Comparison of ENCODE assay signal across 9 cellular contexts in genomic region chr16:66606000-66606751, GRCh38. TPM values are rescaled to one million over a fixed set of nuclear protein-coding genes. Genes with fewer than 3 reads are reported as not detected.
DNase-seq lines count a peak whose midpoint lies in the region; ATAC-seq and TF ChIP-seq lines count a peak whose summit lies in the region.
"Had no signal": no experiment of that assay in that cellular context is flagged by ENCODE, and none has a peak within 500 bp of the region (broad histone marks: within the 10 kb centered on the region; RNA-seq: fewer than 3 reads in every experiment).

No MANE protein-coding gene starts in this region.

- H3K27me3 ChIP-seq in right cardiac atrium (ENCODE audit: control insufficient read depth, insufficient read depth): no peaks in the 10 kb centered on the region
- H3K27me3 ChIP-seq in thoracic aorta (replicated peaks; ENCODE audit: insufficient read depth): no peaks in the 10 kb centered on the region
- H3K27me3 ChIP-seq in aorta (ENCODE audit: control insufficient read depth in 1 of 2, insufficient read depth in 2 of 2, low read length in 1 of 2): no peaks in the 10 kb centered on the region

- no peaks in the 10 kb centered on the region for H3K4me1 ChIP-seq in right cardiac atrium (ENCODE audit: control insufficient read depth, insufficient read depth, low read length)
- peaks cover 9 to 25% of the 10 kb centered on the region in 2 donors for H3K4me1 ChIP-seq in thoracic aorta (ENCODE audit: control insufficient read depth in 1 of 2, low read depth in 2 of 2)
- no peaks in the 10 kb centered on the region for H3K4me1 ChIP-seq in aorta (ENCODE audit: control insufficient read depth in 1 of 2, insufficient read depth in 2 of 2, low read length in 2 of 2)

- H3K36me3 ChIP-seq in thoracic aorta: peaks cover 12% of the 10 kb centered on the region
- H3K36me3 ChIP-seq in aorta (ENCODE audit: control insufficient read depth in 1 of 2, insufficient read depth in 2 of 2, low read length in 1 of 2): no peaks in the 10 kb centered on the region

- H3K4me3 Mint-ChIP-seq in activated CD8-positive, alpha-beta memory T cell treated with anti-CD3 and anti-CD28 coated beads, Interleukin-2, amount 10 ng/mL, durations not matched to agents 7 days and 5 days: peak overlapping the region; percentile 77
- H3K4me3 Mint-ChIP-seq in T-cell: peak overlapping the region; percentile 74 to 83 (median 75)

- peaks cover 30% of the 10 kb centered on the region for H3K36me3 Mint-ChIP-seq in activated CD8-positive, alpha-beta memory T cell treated with anti-CD3 and anti-CD28 coated beads, Interleukin-2, amount 10 ng/mL, durations not matched to agents 7 days and 5 days
- peaks cover 12% of the 10 kb centered on the region for H3K36me3 Mint-ChIP-seq in T-cell

- peaks cover 2% of the 10 kb centered on the region for H3K9me3 Mint-ChIP-seq in activated CD8-positive, alpha-beta memory T cell treated with anti-CD3 and anti-CD28 coated beads, Interleukin-2, amount 10 ng/mL, durations not matched to agents 7 days and 5 days (ENCODE audit: low read depth)
- H3K9me3 Mint-ChIP-seq in T-cell: no peaks in the 10 kb centered on the region

- ATAC-seq in activated CD8-positive, alpha-beta memory T cell treated with anti-CD3 and anti-CD28 coated beads, Interleukin-2, amount 10 ng/mL, durations not matched to agents 7 days and 5 days: no peak
- ATAC-seq in HG02678 (IDR thresholded peaks at IDR 0.05; ENCODE audit: unreplicated experiment) (peak; percentile 59), T-cell (replicated peaks in 1 of 4) (no peak), right cardiac atrium (peak in 1 of 2 donors; percentile 0), thoracic aorta (ENCODE audit: insufficient number of reproducible peaks, low FRiP score, low read depth) (no peak), aorta (ENCODE audit: low FRiP score) (no peak)

- H3K9me3 ChIP-seq in right cardiac atrium (ENCODE audit: control insufficient read depth, low read length) (no peaks in the 10 kb centered on the region), thoracic aorta (no peaks in the 10 kb centered on the region), aorta (ENCODE audit: control insufficient read depth, low read length) (no peaks in the 10 kb centered on the region)

- peak overlapping the region; percentile 81 for H3K27ac Mint-ChIP-seq in activated CD8-positive, alpha-beta memory T cell treated with anti-CD3 and anti-CD28 coated beads, Interleukin-2, amount 10 ng/mL, durations not matched to agents 7 days and 5 days
- peak overlapping the region; percentile 89 to 93 for H3K27ac Mint-ChIP-seq in T-cell

- WGBS in right cardiac atrium: 50% methylated on average over 9 of the region's 9 CpGs
- 73 to 76% methylated on average over 9 of the region's 9 CpGs for WGBS in aorta, 2 donors

- TF ChIP-seq CTCF in thoracic aorta (IDR thresholded peaks at IDR 0.05): no peak

- CTCF ChIA-PET in activated CD8-positive, alpha-beta memory T cell treated with anti-CD3 and anti-CD28 coated beads, Interleukin-2, amount 10 ng/mL, durations not matched to agents 7 days and 5 days (lab: Charles Lee): interaction anchor here (1.1 to 4.3 kb wide), 8 partner anchors 11 to 262 kb away, joined by 3 to 24 read pairs (median 4); partner anchors contain the start of gene CKLF
- CTCF ChIA-PET in T-cell (lab: Charles Lee): interaction anchor here (1.0 to 1.1 kb wide), 2 partner anchors 42 kb away, joined by 3 read pairs; no protein-coding TSS in a partner anchor

- H3K27ac ChIP-seq in right cardiac atrium (ENCODE audit: low read length): peak overlapping the region; percentile 77
- peak overlapping the region; percentile 80 to 83 for H3K27ac ChIP-seq in thoracic aorta
- H3K27ac ChIP-seq in aorta (ENCODE audit: low read depth in 1 of 2, low read length in 2 of 2): peak overlapping the region in 1 of 2 donors; percentile 70

- DNase-seq in activated CD8-positive, alpha-beta memory T cell treated with anti-CD3 and anti-CD28 coated beads, Interleukin-2, amount 10 ng/mL, durations not matched to agents 7 days and 5 days: peak; percentile 47
- no peak for DNase-seq in activated CD8-positive, alpha-beta memory T cell treated with anti-CD3 and anti-CD28 coated beads for 24 hours
- no peak for DNase-seq in T-cell
- peak in 1 of 3 donors; percentile 46 for DNase-seq in right cardiac atrium
- DNase-seq in thoracic aorta (ENCODE audit: low spot score): no peak
- no peak for DNase-seq in NCI-H345 treated with DMSO at 0.1 percent for 48 hours (lab: John Stamatoyannopoulos, UW; ENCODE audit: unreplicated experiment)
- no peak for DNase-seq in aorta

- no peaks in the 10 kb centered on the region for H3K27me3 Mint-ChIP-seq in activated CD8-positive, alpha-beta memory T cell treated with anti-CD3 and anti-CD28 coated beads, Interleukin-2, amount 10 ng/mL, durations not matched to agents 7 days and 5 days
- no peaks in the 10 kb centered on the region for H3K27me3 Mint-ChIP-seq in T-cell

- intact Hi-C loops in right cardiac atrium (cut with DNase I): loop anchor here in 3 of 4 donors (5.0 to 10.0 kb wide), 5 partner anchors 121 to 261 kb away; no protein-coding TSS in a partner anchor
- intact Hi-C loops in aorta (cut with DNase I): loop anchor here (5.0 kb wide), 3 partner anchors 146 to 261 kb away; partner anchors contain the start of gene DYNC1LI2 (in 1 of the 2)

- peak overlapping the region; percentile 77 for H3K4me3 ChIP-seq in right cardiac atrium (ENCODE audit: low read length)
- H3K4me3 ChIP-seq in thoracic aorta: peak overlapping the region; percentile 90
- H3K4me3 ChIP-seq in aorta (ENCODE audit: low read length in 2 of 2): no peak overlapping the region

- H3K4me1 Mint-ChIP-seq in activated CD8-positive, alpha-beta memory T cell treated with anti-CD3 and anti-CD28 coated beads, Interleukin-2, amount 10 ng/mL, durations not matched to agents 7 days and 5 days: peaks cover 51% of the 10 kb centered on the region
- peaks cover 35 to 48% (median 40%) of the 10 kb centered on the region in 3 donors for H3K4me1 Mint-ChIP-seq in T-cell

- POLR2A ChIA-PET in T-cell (lab: Charles Lee): no interaction called here

RNA-seq across cellular contexts. Expression of gene CMTM3, which starts 1.7 kb away (rescaled TPM):
- total RNA-seq in activated CD8-positive, alpha-beta memory T cell treated with anti-CD3 and anti-CD28 coated beads, Interleukin-2, amount 10 ng/mL, durations not matched to agents 7 days and 5 days: 10 to 100 TPM; 85.0 to 90.3 TPM
- total RNA-seq in T-cell: 10 to 100 TPM; 63.5 to 84.8 (median 75.4) TPM
- 10 to 100 TPM; 10.3 to 17.4 (median 14.8) TPM for total RNA-seq in right cardiac atrium
- polyA plus RNA-seq in right cardiac atrium: 12.6 TPM
- 10 to 100 TPM; 16.6 to 20.7 TPM for total RNA-seq in thoracic aorta
- total RNA-seq in aorta: 10 to 100 TPM; 24.9 to 49.1 TPM
- polyA plus RNA-seq in aorta: 10 to 100 TPM; 29.5 to 29.9 TPM

RNA-seq across cellular contexts. Expression of gene CMTM2, which starts 26.9 kb away (rescaled TPM):
- 1 to 10 TPM; 1.1 to 1.6 TPM for total RNA-seq in activated CD8-positive, alpha-beta memory T cell treated with anti-CD3 and anti-CD28 coated beads, Interleukin-2, amount 10 ng/mL, durations not matched to agents 7 days and 5 days
- total RNA-seq in T-cell (under 1 TPM in 2 of 5 donors, not detected in 3; 0.26 to 0.62 TPM), right cardiac atrium (under 1 TPM in 1 of 4 donors, not detected in 3; 0.47 TPM), thoracic aorta (1 to 10 TPM in 1 of 2 donors, not detected in 1; 1.7 TPM), aorta (1 to 10 TPM in 1 of 2 donors, not detected in 1; 1.3 TPM)
- polyA plus RNA-seq in right cardiac atrium (not detected), aorta (not detected)
- total RNA-seq: dermis microvascular lymphatic vessel endothelial cell had no signal

RNA-seq across cellular contexts. Expression of gene CMTM1, which starts 39.9 kb away (rescaled TPM):
- total RNA-seq in activated CD8-positive, alpha-beta memory T cell treated with anti-CD3 and anti-CD28 coated beads, Interleukin-2, amount 10 ng/mL, durations not matched to agents 7 days and 5 days: 10 to 100 TPM; 21.1 to 21.4 TPM
- 10 to 100 TPM in 3 of 5 donors, 1 to 10 TPM in 1, under 1 TPM in 1; 0.95 to 12.9 (median 10.3) TPM for total RNA-seq in T-cell
- 1 to 10 TPM in 3 of 4 donors, under 1 TPM in 1; 0.82 to 2.6 (median 1.9) TPM for total RNA-seq in right cardiac atrium
- polyA plus RNA-seq in right cardiac atrium: 0.14 TPM
- total RNA-seq in thoracic aorta: 1 to 10 TPM in 1 of 2 donors, under 1 TPM in 1; 0.81 to 7.5 TPM
- 1 to 10 TPM; 1.7 to 7.3 TPM for total RNA-seq in aorta
- 1 to 10 TPM in 1 of 2 donors, not detected in 1; 2.6 TPM for polyA plus RNA-seq in aorta

RNA-seq across cellular contexts. Expression of gene CKLF, which starts 53.8 kb away (rescaled TPM):
- total RNA-seq in activated CD8-positive, alpha-beta memory T cell treated with anti-CD3 and anti-CD28 coated beads, Interleukin-2, amount 10 ng/mL, durations not matched to agents 7 days and 5 days: 100 to 1,000 TPM; 199 to 220 TPM
- total RNA-seq in T-cell: 10 to 100 TPM; 25.3 to 67.8 (median 58.3) TPM
- total RNA-seq in right cardiac atrium: 10 to 100 TPM in 3 of 4 donors, 1 to 10 TPM in 1; 8.9 to 19.0 (median 13.3) TPM
- 17.7 TPM for polyA plus RNA-seq in right cardiac atrium
- 10 to 100 TPM; 23.4 to 39.8 TPM for total RNA-seq in thoracic aorta
- 10 to 100 TPM; 23.4 to 44.4 TPM for total RNA-seq in aorta
- polyA plus RNA-seq in aorta: 10 to 100 TPM; 19.9 to 45.0 TPM

RNA-seq across cellular contexts. Expression of gene TK2, which starts 56.3 kb away (rescaled TPM):
- 10 to 100 TPM in 1 of 2 experiments, 1 to 10 TPM in 1; 8.5 to 10.8 TPM for total RNA-seq in activated CD8-positive, alpha-beta memory T cell treated with anti-CD3 and anti-CD28 coated beads, Interleukin-2, amount 10 ng/mL, durations not matched to agents 7 days and 5 days
- total RNA-seq in T-cell (10 to 100 TPM in 2 of 5 donors, 1 to 10 TPM in 3; 4.6 to 10.8 (median 8.4) TPM), right cardiac atrium (10 to 100 TPM; 23.6 to 25.6 (median 24.8) TPM), thoracic aorta (10 to 100 TPM; 41.7 to 55.5 TPM), aorta (10 to 100 TPM; 27.4 to 43.4 TPM)
- polyA plus RNA-seq in right cardiac atrium (18.2 TPM), aorta (10 to 100 TPM; 18.9 to 30.3 TPM)

Comparison
In these comparisons a context has a peak if more than half of its experiments do, and no peak if none do; other contexts are left out.
1. H3K4me3 ChIP-seq: peak in right cardiac atrium (single experiment) and thoracic aorta (single experiment); none in aorta (0 of 2).